ENCODE assay signal across 8 cellular contexts in genomic region chr6:109441069-109441816, GRCh38. TPM values are rescaled to one million over a fixed set of nuclear protein-coding genes. Genes with fewer than 3 reads are reported as not detected.
DNase-seq lines count a peak whose midpoint lies in the region; ATAC-seq and TF ChIP-seq lines count a peak whose summit lies in the region.

No MANE protein-coding gene starts in this region.

- H3F3A ChIP-seq in smooth muscle cell (ENCODE audit: low read depth) = no peaks in the 10 kb centered on the region

- no peak for TF ChIP-seq CTCF in HL-60 (IDR thresholded peaks at IDR 0.05; ENCODE audit: insufficient read depth, low read length)
- TF ChIP-seq CTCF in smooth muscle cell (IDR thresholded peaks at IDR 0.05; ENCODE audit: borderline replicate concordance, insufficient read depth, poor library complexity, severe bottlenecking) = no peak

- H4K20me1 ChIP-seq in smooth muscle cell (ENCODE audit: low read depth) = no peaks in the 10 kb centered on the region

- H3K79me2 ChIP-seq in smooth muscle cell (ENCODE audit: low read depth) = no peaks in the 10 kb centered on the region

- no peaks in the 10 kb centered on the region for H3K27me3 ChIP-seq in HL-60 (ENCODE audit: insufficient read depth, poor library complexity, severe bottlenecking)
- H3K27me3 ChIP-seq in smooth muscle cell (ENCODE audit: low read depth) = no peaks in the 10 kb centered on the region

- H3K4me1 ChIP-seq in smooth muscle cell (ENCODE audit: low read depth) = peaks cover 21% of the 10 kb centered on the region

- peak overlapping the region; percentile 97 for H3K9ac ChIP-seq in smooth muscle cell (ENCODE audit: low read depth)

- ATAC-seq in GM19452 (IDR thresholded peaks at IDR 0.05; ENCODE audit: unreplicated experiment) = peak; percentile 7

- in situ Hi-C loops in Caki2 (cut with HindIII; ENCODE audit: low pct_unique_long_range_greater_than_20kb, low sequenced_read_pairs) = no loop called here

- peak; percentile 58 for DNase-seq in Caki2 (ENCODE audit: low read depth)
- DNase-seq in HL-60 (ENCODE audit: low read depth in 1 of 2, low spot score in 1 of 2) = peak; percentile 40 to 55
- DNase-seq in RPMI7951 (ENCODE audit: low read depth) = peak; percentile 43
- peak; percentile 73 for DNase-seq in astrocyte of the hippocampus (ENCODE audit: low read depth, low spot score)
- no peak for DNase-seq in smooth muscle cell (lab: John Stamatoyannopoulos, UW; ENCODE audit: unreplicated experiment)
- DNase-seq in medulla oblongata (ENCODE audit: extremely low spot score) = no peak

- H3K27ac ChIP-seq in HL-60 (replicated peaks) = peak overlapping the region; percentile 75
- peak overlapping the region; percentile 95 for H3K27ac ChIP-seq in smooth muscle cell (ENCODE audit: low read depth)

- peak overlapping the region; percentile 79 for H2AFZ ChIP-seq in smooth muscle cell (ENCODE audit: low read depth)

- H3K9me3 ChIP-seq in smooth muscle cell (replicated peaks; ENCODE audit: low read depth) = no peaks in the 10 kb centered on the region

- no peaks in the 10 kb centered on the region for H3K36me3 ChIP-seq in smooth muscle cell (ENCODE audit: low read depth)

- H3K4me3 ChIP-seq in HL-60 (replicated peaks; ENCODE audit: insufficient read depth, low read length) (peak overlapping the region; percentile 80), iPS-11a (ENCODE audit: low read depth, low read length) (peak overlapping the region; percentile 84), smooth muscle cell (peak overlapping the region; percentile 80)

- H3K4me2 ChIP-seq in smooth muscle cell = peak overlapping the region; percentile 95

- WGBS in smooth muscle cell (ENCODE audit: low lambda C conversion rate) = 2% methylated on average over 31 of the region's 31 CpGs

RNA-seq across cellular contexts. Expression of gene SMPD2, which starts 0.7 kb away (rescaled TPM):
- 17.6 and 30.4 TPM in 2 replicates for total RNA-seq in Caki2 (2014; rRNA removed; shearing (Covaris generic); ENCODE audit: low replicate concordance)
- total RNA-seq in RPMI7951 (2014; rRNA removed; shearing (Covaris generic)) = 11.2 and 11.5 TPM in 2 replicates
- total RNA-seq in smooth muscle cell = 1.4 and 8.2 TPM in 2 replicates
- 6.4 and 6.9 TPM in 2 replicates for polyA plus RNA-seq in smooth muscle cell

RNA-seq across cellular contexts. Expression of gene PPIL6, which starts 0.8 kb away (rescaled TPM):
- total RNA-seq in Caki2 (2014; rRNA removed; shearing (Covaris generic); ENCODE audit: low replicate concordance) = 3.5 and 13.2 TPM in 2 replicates
- 1.1 and 1.7 TPM in 2 replicates for total RNA-seq in RPMI7951 (2014; rRNA removed; shearing (Covaris generic))
- 0.81 and 1.7 TPM in 2 replicates for total RNA-seq in smooth muscle cell
- 0.95 and 1.3 TPM in 2 replicates for polyA plus RNA-seq in smooth muscle cell

RNA-seq across cellular contexts. Expression of gene MICAL1, which starts 14.3 kb away (rescaled TPM):
- 13.5 and 23.9 TPM in 2 replicates for total RNA-seq in Caki2 (2014; rRNA removed; shearing (Covaris generic); ENCODE audit: low replicate concordance)
- 19.9 and 22.3 TPM in 2 replicates for total RNA-seq in RPMI7951 (2014; rRNA removed; shearing (Covaris generic))
- total RNA-seq in smooth muscle cell = 14.8 and 20.8 TPM in 2 replicates
- 13.3 and 22.1 TPM in 2 replicates for polyA plus RNA-seq in smooth muscle cell

RNA-seq across cellular contexts. Expression of gene ZBTB24, which starts 41.8 kb away (rescaled TPM):
- 2.4 and 6.4 TPM in 2 replicates for total RNA-seq in Caki2 (2014; rRNA removed; shearing (Covaris generic); ENCODE audit: low replicate concordance)
- 7.9 and 8.4 TPM in 2 replicates for total RNA-seq in RPMI7951 (2014; rRNA removed; shearing (Covaris generic))
- 5.4 and 6.6 TPM in 2 replicates for total RNA-seq in smooth muscle cell
- polyA plus RNA-seq in smooth muscle cell = 1.3 and 2.6 TPM in 2 replicates

RNA-seq across cellular contexts. Expression of gene CD164, which starts 59.0 kb away (rescaled TPM):
- 86.0 and 86.6 TPM in 2 replicates for total RNA-seq in Caki2 (2014; rRNA removed; shearing (Covaris generic); ENCODE audit: low replicate concordance)
- total RNA-seq in RPMI7951 (2014; rRNA removed; shearing (Covaris generic)) = 274 and 382 TPM in 2 replicates
- 495 and 529 TPM in 2 replicates for total RNA-seq in smooth muscle cell
- 272 and 305 TPM in 2 replicates for polyA plus RNA-seq in smooth muscle cell

Comparison
In these comparisons a context has a peak if more than half of its experiments do, and no peak if none do; other contexts are left out.
1. DNase-seq: peak in Caki2 (single experiment), HL-60 (2 of 2), RPMI7951 (single experiment) and astrocyte of the hippocampus (single experiment); none in smooth muscle cell (single experiment) and medulla oblongata (single experiment).
2. Peak in every context shown above with its lines, with median percentiles within 50 percentile points of each other: H3K4me3 ChIP-seq.